In genomic region chr1:162294015-162294414, GRCh38 we compare ENCODE assay signal across 18 cellular contexts.
DNase-seq lines count a peak whose midpoint lies in the region; ATAC-seq and TF ChIP-seq lines count a peak whose summit lies in the region.
"Had no signal": no experiment of that assay in that cellular context is flagged by ENCODE, and none has a peak within 500 bp of the region (broad histone marks: within the 10 kb centered on the region; RNA-seq: fewer than 3 reads in every experiment).

No MANE protein-coding gene starts in this region.

- H3K27me3 Mint-ChIP-seq in endothelial cell (ENCODE audit: unreplicated experiment) = peaks cover 2% of the 10 kb centered on the region

- no peaks in the 10 kb centered on the region for H3K36me3 ChIP-seq in BLaER1 treated with 17β-estradiol and CSF1 and Interleukin-3, amounts not matched to agents 10 nM and 100 nM
- H3K36me3 ChIP-seq in HEK293 (ENCODE audit: control insufficient read depth in 2 of 2, insufficient read depth in 1 of 2, low read length in 2 of 2) = no peaks in the 10 kb centered on the region
- H3K36me3 ChIP-seq in right lobe of liver = no peaks in the 10 kb centered on the region

- intact Hi-C loops in right lobe of liver (cut with DNase I) = no loop called here

- H3K4me1 ChIP-seq in BLaER1 treated with 17β-estradiol and CSF1 and Interleukin-3, amounts not matched to agents 10 nM and 100 nM = peaks cover 0 to 11% (median 4%) of the 10 kb centered on the region in 10 experiments; a peak in 6 of 20 replicates
- no peaks in the 10 kb centered on the region for H3K4me1 ChIP-seq in HEK293 (ENCODE audit: control insufficient read depth, insufficient read depth, low read length)
- H3K4me1 ChIP-seq in right lobe of liver = peaks cover 0 to 6% (median 0%) of the 10 kb centered on the region in 4 donors

- no peak overlapping the region for H3K27ac ChIP-seq in BLaER1 treated with 17β-estradiol and CSF1 and Interleukin-3, amounts not matched to agents 10 nM and 100 nM
- H3K27ac ChIP-seq in HEK293 (ENCODE audit: extremely low read depth, low read depth, low read length) = no peak overlapping the region
- H3K27ac ChIP-seq in right lobe of liver = no peak overlapping the region
- H3K27ac ChIP-seq: HL-60 had no signal

- no peaks in the 10 kb centered on the region for H3K27me3 ChIP-seq in BLaER1 treated with 17β-estradiol and CSF1 and Interleukin-3, amounts not matched to agents 10 nM and 100 nM
- H3K27me3 ChIP-seq in right lobe of liver = no peaks in the 10 kb centered on the region

- POLR2A ChIA-PET in HEK293 (lab: Yijun Ruan, JAX) = no interaction called here

- no peak for TF ChIP-seq POLR2A in right lobe of liver (IDR thresholded peaks at IDR 0.05)

- WGBS in right lobe of liver (ENCODE audit: insufficient coverage, low coverage, low lambda C conversion rate, missing lambda C conversion rate) = 67% methylated on average over 1 of the region's 3 CpGs

- TF ChIP-seq CTCF in HEK293 (tag by site-specific recombination; IDR thresholded peaks at IDR 0.05) (no peak), endothelial cell (IDR thresholded peaks at IDR 0.05; ENCODE audit: unreplicated experiment) (no peak), right lobe of liver (IDR thresholded peaks at IDR 0.05) (no peak)

- no peak overlapping the region for H3K9ac ChIP-seq in BLaER1 treated with 17β-estradiol and CSF1 and Interleukin-3, amounts not matched to agents 10 nM and 100 nM

- H4K20me1 ChIP-seq in BLaER1 treated with 17β-estradiol and CSF1 and Interleukin-3, amounts not matched to agents 10 nM and 100 nM = no peaks in the 10 kb centered on the region

- H3K4me2 ChIP-seq in BLaER1 treated with 17β-estradiol and CSF1 and Interleukin-3, amounts not matched to agents 10 nM and 100 nM = peak overlapping the region in 6 of 11 experiments; percentile 2 to 42 (median 20); a peak in 3 of 22 replicates
- H3K4me2 ChIP-seq: GM23338 had no signal

- peaks cover 0 to 9% (median 0%) of the 10 kb centered on the region in 11 experiments; a peak in 3 of 22 replicates for H3K9me3 ChIP-seq in BLaER1 treated with 17β-estradiol and CSF1 and Interleukin-3, amounts not matched to agents 10 nM and 100 nM (replicated peaks in 1 of 11)
- H3K9me3 ChIP-seq in HEK293 (ENCODE audit: control insufficient read depth, insufficient read depth, low read depth, low read length) (no peaks in the 10 kb centered on the region), right lobe of liver (no peaks in the 10 kb centered on the region)

- H3K4me3 ChIP-seq in BLaER1 treated with 17β-estradiol and CSF1 and Interleukin-3, amounts not matched to agents 10 nM and 100 nM = no peak overlapping the region
- H3K4me3 ChIP-seq in HEK293 (ENCODE audit: low read depth, low read length) (no peak overlapping the region), right lobe of liver (no peak overlapping the region)
- H3K4me3 ChIP-seq: GM12878, GM23338 had no signal

- DNase-seq in endothelial cell (ENCODE audit: low spot score) (no peak), right lobe of liver (no peak)
- DNase-seq in stimulated activated effector memory CD8-positive, alpha-beta T cell treated with anti-CD3 and anti-CD28 coated beads, Interleukin-12 subunit alpha, Interleukin-12 subunit beta, amount 100 ng/mL, for 72 hours (ENCODE audit: low spot score in 2 of 2) = no peak
- DNase-seq: AML-193; CD8-positive, alpha-beta T cell; DMS 273 treated with DMSO at 0.1 percent for 48 hours; DMS53; DND-41; EL; H7; Karpas-422 had no signal

- H3K27ac Mint-ChIP-seq in endothelial cell (ENCODE audit: unreplicated experiment) = peak overlapping the region; percentile 64
- H3K27ac Mint-ChIP-seq in stimulated activated effector memory CD8-positive, alpha-beta T cell treated with anti-CD3 and anti-CD28 coated beads, Interleukin-12 subunit alpha, Interleukin-12 subunit beta, amount 100 ng/mL, for 72 hours = peak overlapping the region; percentile 35
- H3K27ac Mint-ChIP-seq: CD8-positive, alpha-beta T cell; GM23338 had no signal

- peak overlapping the region; percentile 63 for H3K4me3 Mint-ChIP-seq in endothelial cell (ENCODE audit: unreplicated experiment)
- H3K4me3 Mint-ChIP-seq in stimulated activated effector memory CD8-positive, alpha-beta T cell treated with anti-CD3 and anti-CD28 coated beads, Interleukin-12 subunit alpha, Interleukin-12 subunit beta, amount 100 ng/mL, for 72 hours = no peak overlapping the region
- H3K4me3 Mint-ChIP-seq: CD8-positive, alpha-beta T cell; GM23338 had no signal

- CTCF ChIA-PET in HEK293 (lab: Yijun Ruan, JAX) = no interaction called here

- peaks cover 19% of the 10 kb centered on the region for H3K4me1 Mint-ChIP-seq in endothelial cell (ENCODE audit: unreplicated experiment)
- no peaks in the 10 kb centered on the region for H3K4me1 Mint-ChIP-seq in stimulated activated effector memory CD8-positive, alpha-beta T cell treated with anti-CD3 and anti-CD28 coated beads, Interleukin-12 subunit alpha, Interleukin-12 subunit beta, amount 100 ng/mL, for 72 hours

- no peak for ATAC-seq in stimulated activated effector memory CD8-positive, alpha-beta T cell treated with anti-CD3 and anti-CD28 coated beads, Interleukin-12 subunit alpha, Interleukin-12 subunit beta, amount 100 ng/mL, for 72 hours
- ATAC-seq in GM21423 (IDR thresholded peaks at IDR 0.05; ENCODE audit: unreplicated experiment) (no peak), right lobe of liver (no peak), GM21381 (IDR thresholded peaks at IDR 0.05; ENCODE audit: unreplicated experiment) (no peak)
- ATAC-seq: CD8-positive, alpha-beta T cell; GM12878; GM23338 had no signal

- H3K9me3 Mint-ChIP-seq in endothelial cell (ENCODE audit: unreplicated experiment) = no peaks in the 10 kb centered on the region
- no peaks in the 10 kb centered on the region for H3K9me3 Mint-ChIP-seq in stimulated activated effector memory CD8-positive, alpha-beta T cell treated with anti-CD3 and anti-CD28 coated beads, Interleukin-12 subunit alpha, Interleukin-12 subunit beta, amount 100 ng/mL, for 72 hours
- H3K9me3 Mint-ChIP-seq: CD8-positive, alpha-beta T cell; GM23338 had no signal

- H3K36me3 Mint-ChIP-seq in endothelial cell (ENCODE audit: low read depth, unreplicated experiment) = peaks cover 27% of the 10 kb centered on the region
- no peaks in the 10 kb centered on the region for H3K36me3 Mint-ChIP-seq in stimulated activated effector memory CD8-positive, alpha-beta T cell treated with anti-CD3 and anti-CD28 coated beads, Interleukin-12 subunit alpha, Interleukin-12 subunit beta, amount 100 ng/mL, for 72 hours
- H3K36me3 Mint-ChIP-seq: CD8-positive, alpha-beta T cell had no signal

TF ChIP-seq in HEK293, 187 proteins besides CTCF, POLR2A, EP300 and RAD21:
- TF ChIP-seq RBAK (tag by site-specific recombination; IDR thresholded peaks at IDR 0.05) (no peak), ZNF23 (tag by site-specific recombination; IDR thresholded peaks at IDR 0.05; ENCODE audit: borderline replicate concordance) (no peak), ZNF366 (tag by site-specific recombination; conservative IDR thresholded peaks at IDR 0.05) (peak; percentile 72)
TF ChIP-seq in HEK293: peak in this region for 1.
